ENCODE assay signal across 8 cellular contexts in genomic region chr3:71585891-71586809, GRCh38. TPM values are rescaled to one million over a fixed set of nuclear protein-coding genes. Genes with fewer than 3 reads are reported as not detected.
DNase-seq lines count a peak whose midpoint lies in the region; ATAC-seq and TF ChIP-seq lines count a peak whose summit lies in the region.

No MANE protein-coding gene starts in this region.

- H3K9me3 Mint-ChIP-seq in endothelial cell (ENCODE audit: unreplicated experiment) = no peaks in the 10 kb centered on the region

- peaks cover 11% of the 10 kb centered on the region for H3K27me3 Mint-ChIP-seq in endothelial cell (ENCODE audit: unreplicated experiment)

- H4K20me1 ChIP-seq in BLaER1 = peaks cover 11% of the 10 kb centered on the region

- H3K4me3 ChIP-seq in BLaER1 = no peak overlapping the region

- peaks cover 28% of the 10 kb centered on the region for H3K4me1 ChIP-seq in BLaER1

- DNase-seq in SK-MEL-5 (ENCODE audit: low read depth, low spot score) (peak; percentile 43), endothelial cell (ENCODE audit: low spot score) (no peak), pons (ENCODE audit: low spot score) (peak; percentile 80), HuH-7.5 (ENCODE audit: low spot score) (no peak)

- H3K36me3 Mint-ChIP-seq in endothelial cell (ENCODE audit: low read depth, unreplicated experiment) = no peaks in the 10 kb centered on the region

- no peak overlapping the region for H3K27ac Mint-ChIP-seq in endothelial cell (ENCODE audit: unreplicated experiment)

- in situ Hi-C loops in SK-MEL-5 (cut with HindIII; ENCODE audit: low pct_unique_long_range_greater_than_20kb, low sequenced_read_pairs) = no loop called here

- no peaks in the 10 kb centered on the region for H3K36me3 ChIP-seq in BLaER1

- no peak overlapping the region for H3K27ac ChIP-seq in BLaER1

- H3K4me3 Mint-ChIP-seq in endothelial cell (ENCODE audit: unreplicated experiment) = no peak overlapping the region

- peak overlapping the region; percentile 76; the same call in 1 of the 2 replicates for H3K4me2 ChIP-seq in BLaER1

- H3K9me3 ChIP-seq in BLaER1 = no peaks in the 10 kb centered on the region

- TF ChIP-seq CTCF in GM12872 (IDR thresholded peaks at IDR 0.05; ENCODE audit: insufficient read depth, low read depth, low read length) = peak; percentile 58
- TF ChIP-seq CTCF in endothelial cell (IDR thresholded peaks at IDR 0.05; ENCODE audit: unreplicated experiment) = peak; percentile 72

- H3K9ac ChIP-seq in BLaER1 = no peak overlapping the region

- ATAC-seq in activated CD4-positive, CD25-positive, alpha-beta regulatory T cell treated with anti-CD3 and anti-CD28 coated beads, Interleukin-2, amount 50 U/mL, for 24 hours = no peak
- no peak for ATAC-seq in GM18909 (IDR thresholded peaks at IDR 0.05; ENCODE audit: poor library complexity, unreplicated experiment)

- H3K4me1 Mint-ChIP-seq in endothelial cell (ENCODE audit: unreplicated experiment) = peaks cover 14% of the 10 kb centered on the region

- peaks cover 19% of the 10 kb centered on the region for H3K27me3 ChIP-seq in BLaER1

RNA-seq across cellular contexts. Expression of gene FOXP1, which starts 2.6 kb away (rescaled TPM):
- 5.8 and 6.5 TPM in 2 replicates for total RNA-seq in SK-MEL-5 (2014; rRNA removed; shearing (Covaris generic))
- 6.3 and 9.0 TPM in 2 replicates for polyA plus RNA-seq in SK-MEL-5 (2015; cell fraction: cytosol; rRNA removed)
- polyA plus RNA-seq in SK-MEL-5 (2015; cell fraction: nucleus; rRNA removed) = 8.2 and 12.7 TPM in 2 replicates
- total RNA-seq in endothelial cell (ENCODE audit: unreplicated experiment) = 71.3 TPM

Comparison
In these comparisons a context has a peak if more than half of its experiments do, and no peak if none do; other contexts are left out.
1. DNase-seq: peak in SK-MEL-5 (single experiment) and pons (single experiment); none in endothelial cell (single experiment) and HuH-7.5 (single experiment).